13 cellular contexts compared by ENCODE assay signal in the genomic region with DNA sequence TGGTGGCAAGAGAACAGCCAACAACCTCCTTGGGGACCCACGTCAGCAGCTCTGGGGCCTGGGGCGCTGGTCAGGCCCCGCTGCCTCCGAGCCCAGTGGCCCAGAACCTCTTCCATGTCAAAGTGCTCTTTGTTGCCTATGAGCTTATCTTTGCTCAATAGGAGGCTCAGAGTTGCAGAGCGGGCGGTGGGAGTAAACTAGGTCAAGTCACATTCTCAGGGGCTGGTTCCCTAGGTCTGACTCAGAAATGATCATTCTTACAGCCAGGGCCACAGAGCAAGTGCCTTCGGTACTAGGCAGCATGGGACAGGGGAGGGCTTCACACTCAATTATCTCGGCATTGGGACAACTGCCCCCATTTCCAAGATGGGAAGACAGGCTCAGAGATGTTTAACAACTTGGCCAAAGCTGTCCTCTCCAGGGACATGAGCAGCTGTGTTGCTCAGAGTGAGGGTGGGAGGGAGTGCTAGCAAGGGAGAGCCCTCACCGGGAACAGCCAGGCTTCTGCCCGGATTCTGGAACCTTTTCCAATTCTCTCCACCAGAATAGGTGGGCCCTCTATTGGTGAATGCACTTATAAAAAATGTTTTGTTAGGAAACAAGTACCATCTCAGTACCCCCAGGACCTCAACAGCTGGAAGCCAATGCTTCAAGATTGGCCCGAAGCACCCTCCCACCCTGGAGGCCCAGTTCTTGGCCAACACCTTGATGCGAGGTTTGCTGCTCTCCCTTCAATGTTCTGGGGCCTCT. TPM values are rescaled to one million over a fixed set of nuclear protein-coding genes. Genes with fewer than 3 reads are reported as not detected.
A peak's percentile ranks its signal among the peaks of the same experiment; 100 is the strongest.
DNase-seq lines count a peak whose midpoint lies in the region; ATAC-seq and TF ChIP-seq lines count a peak whose summit lies in the region.
"Had no signal": no experiment of that assay in that cellular context is flagged by ENCODE, and none has a peak within 500 bp of the region (broad histone marks: within the 10 kb centered on the region; RNA-seq: fewer than 3 reads in every experiment).

No MANE protein-coding gene starts in this region.

- H3K4me1 ChIP-seq in gastroesophageal sphincter: peaks cover 0 to 65% (median 17%) of the 10 kb centered on the region in 3 donors

- no peaks in the 10 kb centered on the region for H3K9me3 ChIP-seq in gastroesophageal sphincter
- H3K9me3 ChIP-seq: SJSA1 had no signal

- no peak for TF ChIP-seq POLR2A in gastroesophageal sphincter (IDR thresholded peaks at IDR 0.05)

- no peak for TF ChIP-seq EP300 in gastroesophageal sphincter (IDR thresholded peaks at IDR 0.05)

- peak; percentile 59 for ATAC-seq in HG03432 (IDR thresholded peaks at IDR 0.05; ENCODE audit: unreplicated experiment)
- ATAC-seq in gastroesophageal sphincter: peak; percentile 24
- ATAC-seq in GM21381 (IDR thresholded peaks at IDR 0.05; ENCODE audit: unreplicated experiment): no peak

- TF ChIP-seq CTCF in GM06990 (IDR thresholded peaks at IDR 0.05; ENCODE audit: insufficient read depth, low read length, poor library complexity, severe bottlenecking): no peak
- TF ChIP-seq CTCF in gastroesophageal sphincter (IDR thresholded peaks at IDR 0.05): no peak

- H3K27me3 ChIP-seq in GM06990 (replicated peaks; ENCODE audit: control insufficient read depth, insufficient read depth, low read length): no peaks in the 10 kb centered on the region
- H3K27me3 ChIP-seq in gastroesophageal sphincter: no peaks in the 10 kb centered on the region
- H3K27me3 ChIP-seq: brain microvascular endothelial cell, SJSA1 had no signal

- DNase-seq in GM06990 (ENCODE audit: extremely low read depth, insufficient read length) (peak; percentile 76), retina (peak; percentile 64), NK-92 (lab: John Stamatoyannopoulos, UW; ENCODE audit: unreplicated experiment) (no peak), NCI-H748 treated with DMSO at 0.1 percent for 48 hours (lab: John Stamatoyannopoulos, UW) (no peak), SIG-M5 (lab: John Stamatoyannopoulos, UW) (no peak)
- DNase-seq: brain microvascular endothelial cell had no signal

- H3K36me3 ChIP-seq in GM06990 (ENCODE audit: control insufficient read depth, insufficient read depth, low read length) (no peaks in the 10 kb centered on the region; the same call in 1 of the 2 replicates), gastroesophageal sphincter (peaks cover 0 to 50% of the 10 kb centered on the region in 2 donors)

- WGBS in gastroesophageal sphincter (ENCODE audit: low coverage in 1 of 2), 2 donors: 53 to 82% methylated on average over 2 to 5 of the region's 12 CpGs

- H3K27ac ChIP-seq in gastroesophageal sphincter: peak overlapping the region in 2 of 4 donors; percentile 77 to 82
- H3K27ac ChIP-seq: brain microvascular endothelial cell, SJSA1 had no signal

- H3K4me3 ChIP-seq in GM06990 (replicated peaks; ENCODE audit: low read depth, low read length): no peak overlapping the region
- H3K4me3 ChIP-seq in gastroesophageal sphincter: no peak overlapping the region
- H3K4me3 ChIP-seq: SJSA1, smooth muscle cell had no signal

RNA-seq across cellular contexts. Expression of a gene that starts 11.9 kb away (rescaled TPM):
- 10 to 100 TPM; 36.4 to 65.4 (median 52.9) TPM for total RNA-seq in gastroesophageal sphincter

RNA-seq across cellular contexts. Expression of a gene that starts 28.8 kb away (rescaled TPM):
- under 1 TPM in 1 of 4 donors, not detected in 3; 0.31 TPM for total RNA-seq in gastroesophageal sphincter
- total RNA-seq: activated CD8-positive, alpha-beta memory T cell treated with anti-CD3 and anti-CD28 coated beads for 36 hours; NCI-H460; SJSA1; smooth muscle cell had no signal

RNA-seq across cellular contexts. Expression of a gene that starts 55.4 kb away (rescaled TPM):
- total RNA-seq in gastroesophageal sphincter: 10 to 100 TPM; 55.1 to 76.3 (median 62.5) TPM

Comparison
In these comparisons a context has a peak if more than half of its experiments do, and no peak if none do; other contexts are left out.
1. DNase-seq: peak in GM06990 (single experiment) and retina (single experiment); none in NK-92 (single experiment), NCI-H748 treated with DMSO at 0.1 percent for 48 hours (single experiment) and SIG-M5 (single experiment).